22 cellular contexts compared by ENCODE assay signal in the genomic region with DNA sequence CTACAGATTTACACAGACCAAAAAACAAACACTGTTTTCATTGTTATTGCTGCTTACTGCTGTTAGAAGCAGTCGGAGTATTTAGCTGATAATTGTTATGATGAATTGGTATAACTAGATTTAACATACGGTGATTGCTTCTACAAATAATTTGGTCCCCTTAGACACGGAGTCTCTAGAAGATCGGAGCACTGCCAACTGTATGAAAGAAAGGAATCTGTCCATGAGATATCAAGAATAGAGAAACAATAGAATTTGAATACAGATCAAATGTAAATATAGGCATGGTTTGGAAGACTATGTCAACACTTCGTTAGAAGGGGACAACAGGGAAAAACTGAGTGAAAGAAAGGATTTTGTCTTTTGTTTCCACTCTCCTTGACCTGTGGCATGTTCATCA.
A peak's percentile ranks its signal among the peaks of the same experiment; 100 is the strongest.
DNase-seq lines count a peak whose midpoint lies in the region; ATAC-seq and TF ChIP-seq lines count a peak whose summit lies in the region.
"Had no signal": no experiment of that assay in that cellular context is flagged by ENCODE, and none has a peak within 500 bp of the region (broad histone marks: within the 10 kb centered on the region; RNA-seq: fewer than 3 reads in every experiment).

No MANE protein-coding gene starts in this region.

- TF ChIP-seq CTCF in natural killer cell (IDR thresholded peaks at IDR 0.05) = no peak

- no peaks in the 10 kb centered on the region for H3K27me3 Mint-ChIP-seq in T-helper 17 cell
- no peaks in the 10 kb centered on the region for H3K27me3 Mint-ChIP-seq in natural killer cell (ENCODE audit: low read depth in 2 of 2)
- H3K27me3 Mint-ChIP-seq in activated T-helper 17 cell treated with anti-CD3 and anti-CD28 coated beads, Interleukin-2, amount 50 U/mL, for 72 hours = no peaks in the 10 kb centered on the region
- H3K27me3 Mint-ChIP-seq: CD4-positive, alpha-beta memory T cell; stimulated activated naive CD8-positive, alpha-beta T cell treated with anti-CD3 and anti-CD28 coated beads, Interleukin-15, Interleukin-2, amounts not matched to agents 100 ng/mL and 50 ng/mL, for 24 hours had no signal

- H3K9me3 ChIP-seq in T-helper 17 cell (ENCODE audit: control insufficient read depth, low read length, poor library complexity, severe bottlenecking) = no peaks in the 10 kb centered on the region
- H3K9me3 ChIP-seq: ascending aorta, colonic mucosa, mucosa of descending colon, upper lobe of right lung had no signal

- H3K36me3 Mint-ChIP-seq in T-helper 17 cell (ENCODE audit: low read depth) (peaks cover 2% of the 10 kb centered on the region), natural killer cell (no peaks in the 10 kb centered on the region)
- no peaks in the 10 kb centered on the region for H3K36me3 Mint-ChIP-seq in activated T-helper 17 cell treated with anti-CD3 and anti-CD28 coated beads, Interleukin-2, amount 50 U/mL, for 72 hours (ENCODE audit: low read depth)
- H3K36me3 Mint-ChIP-seq: activated naive CD4-positive, alpha-beta T cell treated with anti-CD3 and anti-CD28 coated beads, Interleukin-2, amount 50 U/mL, for 72 hours had no signal

- ATAC-seq in T-helper 17 cell = no peak
- no peak for ATAC-seq in natural killer cell
- no peak for ATAC-seq in activated T-helper 17 cell treated with anti-CD3 and anti-CD28 coated beads, Interleukin-2, amount 50 U/mL, for 72 hours (replicated peaks)
- ATAC-seq: mucosa of descending colon, upper lobe of right lung had no signal

- DNase-seq in DMS79 treated with DMSO at 0.1 percent for 48 hours (lab: John Stamatoyannopoulos, UW) (peak; percentile 72), NCI-H146 treated with DMSO at 0.1 percent for 48 hours (lab: John Stamatoyannopoulos, UW; ENCODE audit: unreplicated experiment) (peak; percentile 9), T-helper 17 cell (no peak), natural killer cell (no peak), H4 (ENCODE audit: low spot score) (no peak), HT-29 (ENCODE audit: low spot score) (no peak)
- DNase-seq in effector CD8-positive, alpha-beta T cell (lab: John Stamatoyannopoulos, UW) = no peak
- DNase-seq: CD4-positive, alpha-beta memory T cell; colonic mucosa; HCEC 1CT; Kasumi-1; mucosa of descending colon; NCI-H1048; NCI-H2227 treated with DMSO at 0.1 percent for 48 hours; stimulated activated CD4-positive, alpha-beta T cell treated with anti-CD3 and anti-CD28 coated beads, Interleukin-2, amount 100 ng/mL, for 24 hours; T1000; upper lobe of right lung had no signal

- H3K4me3 Mint-ChIP-seq in T-helper 17 cell = no peak overlapping the region
- H3K4me3 Mint-ChIP-seq in natural killer cell = no peak overlapping the region
- H3K4me3 Mint-ChIP-seq in activated T-helper 17 cell treated with anti-CD3 and anti-CD28 coated beads, Interleukin-2, amount 50 U/mL, for 72 hours = no peak overlapping the region
- H3K4me3 Mint-ChIP-seq: activated T-helper 1 cell treated with anti-CD3 and anti-CD28 coated beads, Interleukin-12 subunit alpha, Interleukin-12 subunit beta, Interleukin-2, Interleukin-4 antibody, amounts not matched to agents 30 ng/mL and 10 ng/mL and 1 ng/mL, durations not matched to agents 14 hours and 24 hours and 36 hours; stimulated activated naive CD8-positive, alpha-beta T cell treated with anti-CD3 and anti-CD28 coated beads, Interleukin-15, Interleukin-2, amounts not matched to agents 100 ng/mL and 50 ng/mL, for 24 hours had no signal

- intact Hi-C loops in natural killer cell (cut with micrococcal nuclease) = no loop called here

- H3K9me3 Mint-ChIP-seq in natural killer cell = no peaks in the 10 kb centered on the region
- no peaks in the 10 kb centered on the region for H3K9me3 Mint-ChIP-seq in activated T-helper 17 cell treated with anti-CD3 and anti-CD28 coated beads, Interleukin-2, amount 50 U/mL, for 72 hours
- H3K9me3 Mint-ChIP-seq: activated naive CD4-positive, alpha-beta T cell treated with anti-CD3 and anti-CD28 coated beads, Interleukin-2, amount 50 U/mL, for 72 hours; activated T-helper 1 cell treated with anti-CD3 and anti-CD28 coated beads, Interleukin-12 subunit alpha, Interleukin-12 subunit beta, Interleukin-2, Interleukin-4 antibody, amounts not matched to agents 30 ng/mL and 10 ng/mL and 1 ng/mL, durations not matched to agents 14 hours and 24 hours and 36 hours; CD4-positive, alpha-beta memory T cell; stimulated activated naive CD8-positive, alpha-beta T cell treated with anti-CD3 and anti-CD28 coated beads, Interleukin-15, Interleukin-2, amounts not matched to agents 100 ng/mL and 50 ng/mL, for 24 hours had no signal

- H3K27ac Mint-ChIP-seq in T-helper 17 cell (peak overlapping the region; percentile 63), natural killer cell (peak overlapping the region; percentile 25 to 39)
- H3K27ac Mint-ChIP-seq in activated T-helper 17 cell treated with anti-CD3 and anti-CD28 coated beads, Interleukin-2, amount 50 U/mL, for 72 hours = no peak overlapping the region
- H3K27ac Mint-ChIP-seq: activated naive CD4-positive, alpha-beta T cell treated with anti-CD3 and anti-CD28 coated beads, Interleukin-2, amount 50 U/mL, for 72 hours; activated T-helper 1 cell treated with anti-CD3 and anti-CD28 coated beads, Interleukin-12 subunit alpha, Interleukin-12 subunit beta, Interleukin-2, Interleukin-4 antibody, amounts not matched to agents 30 ng/mL and 10 ng/mL and 1 ng/mL, durations not matched to agents 14 hours and 24 hours and 36 hours; CD4-positive, alpha-beta memory T cell; stimulated activated naive CD8-positive, alpha-beta T cell treated with anti-CD3 and anti-CD28 coated beads, Interleukin-15, Interleukin-2, amounts not matched to agents 100 ng/mL and 50 ng/mL, for 24 hours had no signal

- peaks cover 44% of the 10 kb centered on the region for H3K4me1 Mint-ChIP-seq in T-helper 17 cell
- H3K4me1 Mint-ChIP-seq in natural killer cell = peaks cover 61 to 63% of the 10 kb centered on the region in 2 donors
- H3K4me1 Mint-ChIP-seq in activated T-helper 17 cell treated with anti-CD3 and anti-CD28 coated beads, Interleukin-2, amount 50 U/mL, for 72 hours = peaks cover 43% of the 10 kb centered on the region

Comparison
In these comparisons a context has a peak if more than half of its experiments do, and no peak if none do; other contexts are left out.
1. DNase-seq: peak in DMS79 treated with DMSO at 0.1 percent for 48 hours (single experiment) and NCI-H146 treated with DMSO at 0.1 percent for 48 hours (single experiment); none in T-helper 17 cell (0 of 3), natural killer cell (single experiment), effector CD8-positive, alpha-beta T cell (single experiment), H4 (single experiment) and HT-29 (single experiment).